Comparison of ENCODE assay signal across 8 cellular contexts in genomic region chrX:49039598-49040375, GRCh38. TPM values are rescaled to one million over a fixed set of nuclear protein-coding genes. Genes with fewer than 3 reads are reported as not detected.
DNase-seq lines count a peak whose midpoint lies in the region; ATAC-seq and TF ChIP-seq lines count a peak whose summit lies in the region.

No MANE protein-coding gene starts in this region.

- POLR2A ChIA-PET in activated B cell treated with CpG ODN at 0.5 μM for 24 hours (lab: Charles Lee): interaction anchor here (0.6 to 0.9 kb wide), 4 partner anchors 37 to 1484 kb away, joined by 3 to 5 read pairs (median 4); partner anchors contain the start of genes GRIPAP1 and PLP2

- ATAC-seq in activated B cell treated with CpG ODN at 0.5 μM for 24 hours (ENCODE audit: low read depth): no peak
- ATAC-seq in left colon: no peak

- no peak overlapping the region for H3K4me3 Mint-ChIP-seq in activated B cell treated with CpG ODN at 0.5 μM for 24 hours

- H3K27ac Mint-ChIP-seq in activated B cell treated with CpG ODN at 0.5 μM for 24 hours: peak overlapping the region; percentile 53

- peaks cover 33% of the 10 kb centered on the region for H3K4me1 Mint-ChIP-seq in activated B cell treated with CpG ODN at 0.5 μM for 24 hours

- CTCF ChIA-PET in activated B cell treated with CpG ODN at 0.5 μM for 24 hours (lab: Charles Lee): no interaction called here

- no peaks in the 10 kb centered on the region for H3K9me3 Mint-ChIP-seq in activated B cell treated with CpG ODN at 0.5 μM for 24 hours

- TF ChIP-seq CTCF in activated B cell treated with CpG ODN at 0.5 μM for 24 hours (IDR thresholded peaks at IDR 0.05): no peak

- H3K36me3 Mint-ChIP-seq in activated B cell treated with CpG ODN at 0.5 μM for 24 hours (ENCODE audit: low read depth): peaks cover 25% of the 10 kb centered on the region

- DNase-seq in GF-D8 (lab: John Stamatoyannopoulos, UW): peak; percentile 80
- peak; percentile 66 for DNase-seq in NCI-H2107 (lab: John Stamatoyannopoulos, UW)
- DNase-seq in activated B cell treated with CpG ODN at 0.5 μM for 24 hours: no peak
- DNase-seq in dedifferentiated amniotic fluid mesenchymal stem cell (ENCODE audit: extremely low spot score): peak; percentile 90
- DNase-seq in left colon: peak; percentile 44 to 76
- DNase-seq in stimulated activated CD4-positive, alpha-beta T cell treated with anti-CD3 and anti-CD28 coated beads, Interleukin-2, amount 100 ng/mL, for 24 hours: peak; percentile 45 to 58
- no peak for DNase-seq in NCI-H446 treated with DMSO at 0.1 percent for 48 hours (lab: John Stamatoyannopoulos, UW)
- no peak for DNase-seq in activated CD4-positive, CD25-positive, alpha-beta regulatory T cell treated with anti-CD3 and anti-CD28 coated beads, Interleukin-2, amount 50 U/mL, for 72 hours

- no peaks in the 10 kb centered on the region for H3K27me3 Mint-ChIP-seq in activated B cell treated with CpG ODN at 0.5 μM for 24 hours

- intact Hi-C loops in activated B cell treated with CpG ODN at 0.5 μM for 24 hours (cut with micrococcal nuclease): loop anchor here (10.0 kb wide), 1 partner anchor 365 kb away; no protein-coding TSS in a partner anchor
- intact Hi-C loops in left colon (cut with DNase I, micrococcal nuclease): no loop called here

RNA-seq across cellular contexts. Expression of gene TFE3, which starts 3.4 kb away (rescaled TPM):
- total RNA-seq in activated B cell treated with CpG ODN at 0.5 μM for 24 hours (31.1 and 33.3 TPM in 2 replicates), left colon (10 to 100 TPM; 23.2 to 26.6 TPM)

RNA-seq across cellular contexts. Expression of gene CCDC120, which starts 19.0 kb away (rescaled TPM):
- total RNA-seq in activated B cell treated with CpG ODN at 0.5 μM for 24 hours (7.9 and 8.9 TPM in 2 replicates), left colon (10 to 100 TPM; 15.0 to 15.7 TPM)

RNA-seq across cellular contexts. Expression of gene PRAF2, which starts 34.0 kb away (rescaled TPM):
- total RNA-seq in activated B cell treated with CpG ODN at 0.5 μM for 24 hours: 10.6 and 11.6 TPM in 2 replicates
- 1 to 10 TPM; 4.2 to 5.9 TPM for total RNA-seq in left colon

RNA-seq across cellular contexts. Expression of gene GRIPAP1, which starts 37.7 kb away (rescaled TPM):
- 97.3 and 117 TPM in 2 replicates for total RNA-seq in activated B cell treated with CpG ODN at 0.5 μM for 24 hours
- 10 to 100 TPM; 37.1 to 45.0 TPM for total RNA-seq in left colon

RNA-seq across cellular contexts. Expression of gene WDR45, which starts 39.9 kb away (rescaled TPM):
- 48.8 and 55.8 TPM in 2 replicates for total RNA-seq in activated B cell treated with CpG ODN at 0.5 μM for 24 hours
- 10 to 100 TPM; 39.7 to 57.7 TPM for total RNA-seq in left colon

Comparison
In these comparisons a context has a peak if more than half of its experiments do, and no peak if none do; other contexts are left out.
1. DNase-seq: peak in GF-D8 (single experiment), NCI-H2107 (single experiment), dedifferentiated amniotic fluid mesenchymal stem cell (single experiment), left colon (2 of 2) and stimulated activated CD4-positive, alpha-beta T cell treated with anti-CD3 and anti-CD28 coated beads, Interleukin-2, amount 100 ng/mL, for 24 hours (2 of 2); none in activated B cell treated with CpG ODN at 0.5 μM for 24 hours (single experiment), NCI-H446 treated with DMSO at 0.1 percent for 48 hours (single experiment) and activated CD4-positive, CD25-positive, alpha-beta regulatory T cell treated with anti-CD3 and anti-CD28 coated beads, Interleukin-2, amount 50 U/mL, for 72 hours (single experiment).